Comparison of ENCODE assay signal across 17 cellular contexts in genomic region chr9:97987490-97987889, GRCh38. TPM values are rescaled to one million over a fixed set of nuclear protein-coding genes. Genes with fewer than 3 reads are reported as not detected.
DNase-seq lines count a peak whose midpoint lies in the region; ATAC-seq and TF ChIP-seq lines count a peak whose summit lies in the region.
"Had no signal": no experiment of that assay in that cellular context is flagged by ENCODE, and none has a peak within 500 bp of the region (broad histone marks: within the 10 kb centered on the region; RNA-seq: fewer than 3 reads in every experiment).

No MANE protein-coding gene starts in this region.

- H3K79me2 ChIP-seq in OCI-LY7 (ENCODE audit: insufficient read depth, low read depth, low read length): peaks cover 93% of the 10 kb centered on the region

- peak overlapping the region; percentile 93 for H3K4me3 ChIP-seq in GM12865 (ENCODE audit: low read depth, low read length)
- peak overlapping the region; percentile 92 for H3K4me3 ChIP-seq in OCI-LY7 (ENCODE audit: low read depth, low read length, poor library complexity, severe bottlenecking)
- H3K4me3 ChIP-seq: tibial artery had no signal

- no peak for DNase-seq in CD4-positive, alpha-beta T cell
- peak; percentile 43 for DNase-seq in GM12865 (ENCODE audit: low read depth)
- peak; percentile 77 for DNase-seq in OCI-LY7 (ENCODE audit: low spot score)
- peak in 1 of 2 donors; percentile 16 for DNase-seq in memory B cell (ENCODE audit: low spot score in 2 of 2)
- DNase-seq in AML-193 (lab: John Stamatoyannopoulos, UW): no peak
- no peak for DNase-seq in middle frontal gyrus (ENCODE audit: extremely low spot score, low spot score)
- DNase-seq: activated gamma-delta T cell treated with Interleukin-2 at 50 U/mL for 16 hours; effector CD4-positive, alpha-beta T cell; GOT3; NCI-H1417 treated with DMSO at 0.1 percent for 48 hours; NCI-H446; tibial artery had no signal

- POLR2A ChIA-PET in CD4-positive, alpha-beta T cell (lab: Charles Lee): interaction anchor here (0.6 to 6.9 kb wide), 7 partner anchors 10 to 262 kb away, joined by 3 to 181 read pairs (median 3); partner anchors contain the start of gene TRMO
- POLR2A ChIA-PET in OCI-LY7 (lab: Charles Lee): interaction anchor here (0.6 to 2.3 kb wide), 11 partner anchors 9 to 121 kb away, joined by 3 to 10 read pairs (median 3); partner anchors contain the start of gene TRMO

- no peaks in the 10 kb centered on the region for H3K9me3 ChIP-seq in CD4-positive, alpha-beta T cell (ENCODE audit: control insufficient read depth, low read length)
- H3K9me3 ChIP-seq in OCI-LY7 (ENCODE audit: low read length): no peaks in the 10 kb centered on the region
- H3K9me3 ChIP-seq: tibial artery had no signal

- BruUV-seq in OCI-LY7 (replicated peaks; lab: Mats Ljungman, UMichigan): no TSS peak

- intact Hi-C loops in CD4-positive, alpha-beta T cell (cut with DNase I, micrococcal nuclease): loop anchor here in 1 of 2 experiments (5.0 to 10.0 kb wide), 3 partner anchors 45 to 1117 kb away; partner anchors contain the start of gene TGFBR1
- intact Hi-C loops in OCI-LY7 (cut with micrococcal nuclease; ENCODE audit: unreplicated experiment): no loop called here

- TF ChIP-seq CTCF in CD4-positive, alpha-beta T cell (IDR thresholded peaks at IDR 0.05): no peak
- TF ChIP-seq CTCF in GM12865 (IDR thresholded peaks at IDR 0.05; ENCODE audit: insufficient read depth, low read depth, low read length, missing control alignments) (no peak), OCI-LY7 (conservative IDR thresholded peaks at IDR 0.05; ENCODE audit: low read length) (no peak)

- CTCF ChIA-PET in CD4-positive, alpha-beta T cell (lab: Charles Lee): interaction anchor here (1.0 to 7.1 kb wide), 4 partner anchors 15 to 131 kb away, joined by 3 to 74 read pairs (median 3); partner anchors contain the start of gene TRMO
- CTCF ChIA-PET in OCI-LY7 (lab: Charles Lee; ENCODE audit: unreplicated experiment): interaction anchor here (1.0 kb wide), 1 partner anchor 65 kb away, joined by 3 read pairs; the partner anchor contains the start of gene TRMO

- H3K27me3 Mint-ChIP-seq in CD4-positive, alpha-beta T cell: no peaks in the 10 kb centered on the region
- no peaks in the 10 kb centered on the region for H3K27me3 Mint-ChIP-seq in memory B cell

- H3K4me1 Mint-ChIP-seq in CD4-positive, alpha-beta T cell (ENCODE audit: low read depth): peaks cover 70% of the 10 kb centered on the region
- peaks cover 45% of the 10 kb centered on the region for H3K4me1 Mint-ChIP-seq in memory B cell

- H3K9me3 Mint-ChIP-seq in CD4-positive, alpha-beta T cell: no peaks in the 10 kb centered on the region
- no peaks in the 10 kb centered on the region for H3K9me3 Mint-ChIP-seq in memory B cell

- H3K36me3 Mint-ChIP-seq in CD4-positive, alpha-beta T cell (ENCODE audit: low read depth): peaks cover 4% of the 10 kb centered on the region
- no peaks in the 10 kb centered on the region for H3K36me3 Mint-ChIP-seq in memory B cell

- peak overlapping the region; percentile 52 for H3K4me3 Mint-ChIP-seq in CD4-positive, alpha-beta T cell
- H3K4me3 Mint-ChIP-seq in memory B cell: no peak overlapping the region

- H4K20me1 ChIP-seq in OCI-LY7 (ENCODE audit: insufficient read depth, low read length): peaks cover 55% of the 10 kb centered on the region

- H3K36me3 ChIP-seq in OCI-LY7 (ENCODE audit: insufficient read depth, low read length): peaks cover 74% of the 10 kb centered on the region
- H3K36me3 ChIP-seq: tibial artery had no signal

- peak overlapping the region; percentile 97 for H3K27ac Mint-ChIP-seq in CD4-positive, alpha-beta T cell
- H3K27ac Mint-ChIP-seq in memory B cell: peak overlapping the region; percentile 92

- no peak overlapping the region for H2AFZ ChIP-seq in OCI-LY7 (ENCODE audit: low read length)

- H3K27ac ChIP-seq in CD4-positive, alpha-beta T cell (ENCODE audit: low read depth, low read length): no peak overlapping the region
- H3K27ac ChIP-seq in OCI-LY7 (ENCODE audit: low read depth, low read length, poor library complexity, severe bottlenecking): peak overlapping the region; percentile 85
- H3K27ac ChIP-seq: tibial artery had no signal

- no peaks in the 10 kb centered on the region for H3K9me2 ChIP-seq in OCI-LY7 (ENCODE audit: insufficient read depth, low read length)

- peaks cover 75% of the 10 kb centered on the region for H3K4me1 ChIP-seq in OCI-LY7 (ENCODE audit: insufficient read depth, low read length, poor library complexity, severe bottlenecking)

- peak overlapping the region; percentile 96 for H3K4me2 ChIP-seq in OCI-LY7 (ENCODE audit: low read length)

- no peaks in the 10 kb centered on the region for H3K27me3 ChIP-seq in CD4-positive, alpha-beta T cell (ENCODE audit: control insufficient read depth, insufficient read depth, low read length)
- H3K27me3 ChIP-seq: tibial artery had no signal

- ATAC-seq in CD4-positive, alpha-beta T cell (ENCODE audit: poor library complexity): no peak
- no peak for ATAC-seq in memory B cell (ENCODE audit: low read depth)
- ATAC-seq in GM18502 (IDR thresholded peaks at IDR 0.05; ENCODE audit: poor library complexity, unreplicated experiment): no peak
- ATAC-seq: activated CD4-positive, CD25-positive, alpha-beta regulatory T cell treated with anti-CD3 and anti-CD28 coated beads, Interleukin-2, amount 50 U/mL, for 24 hours; left lobe of liver had no signal

RNA-seq across cellular contexts. Expression of gene ANP32B, which starts 4.3 kb away (rescaled TPM):
- 100 to 1,000 TPM; 178 to 192 TPM for total RNA-seq in CD4-positive, alpha-beta T cell
- 32.1 and 52.7 TPM in 2 replicates for total RNA-seq in OCI-LY7 (2014; rRNA removed; shearing (Covaris generic))
- 389 and 454 TPM in 2 replicates for total RNA-seq in OCI-LY7 (2022)

RNA-seq across cellular contexts. Expression of gene HEMGN, which starts 49.5 kb away (rescaled TPM):
- under 1 TPM; 0.30 to 0.34 TPM for total RNA-seq in CD4-positive, alpha-beta T cell
- total RNA-seq in OCI-LY7 (2014; rRNA removed; shearing (Covaris generic)): 4.3 and 5.4 TPM in 2 replicates
- total RNA-seq in OCI-LY7 (2022): 3.3 and 3.8 TPM in 2 replicates
- total RNA-seq: fibroblast of lung, pulmonary artery endothelial cell had no signal

Comparison
In these comparisons a context has a peak if more than half of its experiments do, and no peak if none do; other contexts are left out.
1. DNase-seq: peak in GM12865 (single experiment) and OCI-LY7 (single experiment); none in CD4-positive, alpha-beta T cell (0 of 10), AML-193 (0 of 2) and middle frontal gyrus (single experiment).